19 cellular contexts compared by ENCODE assay signal in the genomic region with DNA sequence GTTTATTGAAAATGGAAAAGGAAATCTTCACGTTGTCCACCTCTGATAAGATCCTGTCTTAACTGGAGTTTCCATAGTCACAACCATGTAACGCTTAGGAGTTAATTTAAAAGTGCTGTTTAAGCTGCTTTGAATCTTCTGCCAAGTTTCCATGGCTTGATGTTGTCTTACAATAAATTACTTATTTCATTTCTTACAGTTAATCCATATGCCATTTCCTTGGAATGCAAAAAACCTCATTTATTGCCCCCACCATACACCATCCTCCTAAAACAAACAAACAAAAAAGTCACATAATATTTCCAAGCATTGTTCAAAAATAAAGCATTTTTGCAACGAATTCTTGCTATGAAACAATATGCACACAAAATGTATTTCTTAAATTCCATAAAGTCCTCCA. TPM values are rescaled to one million over a fixed set of nuclear protein-coding genes. Genes with fewer than 3 reads are reported as not detected.
"Had no signal": no experiment of that assay in that cellular context is flagged by ENCODE, and none has a peak within 500 bp of the region (broad histone marks: within the 10 kb centered on the region; RNA-seq: fewer than 3 reads in every experiment).

No MANE protein-coding gene starts in this region.

- H3K27me3 Mint-ChIP-seq: activated CD4-positive, alpha-beta memory T cell treated with anti-CD3 and anti-CD28 coated beads, Interleukin-2, amount 10 ng/mL, durations not matched to agents 7 days and 5 days had no signal

- H3K4me3 Mint-ChIP-seq: activated CD4-positive, alpha-beta memory T cell treated with anti-CD3 and anti-CD28 coated beads, Interleukin-2, amount 10 ng/mL, durations not matched to agents 7 days and 5 days; activated CD4-positive, alpha-beta T cell treated with anti-CD3 and anti-CD28 coated beads for 36 hours; activated T-cell treated with anti-CD3 and anti-CD28 coated beads, Interleukin-2, amount 50 U/mL, for 4 hours; T-helper 1 cell treated with Interleukin-12 subunit alpha and Interleukin-12 subunit beta and Interleukin-4 antibody, amounts not matched to agents 30 μg/mL and 1 μg/mL, for 36 hours had no signal

- DNase-seq: activated CD4-positive, alpha-beta memory T cell treated with anti-CD3 and anti-CD28 coated beads, Interleukin-2, amount 10 ng/mL, durations not matched to agents 7 days and 5 days; activated CD4-positive, alpha-beta T cell treated with anti-CD3 and anti-CD28 coated beads for 36 hours; activated effector memory CD4-positive, alpha-beta T cell treated with anti-CD3 and anti-CD28 coated beads, Interleukin-2, amount 50 U/mL, for 16 hours; activated T-cell treated with anti-CD3 and anti-CD28 coated beads, Interleukin-2, amount 50 U/mL, for 4 hours; amygdala; body of pancreas; central memory CD4-positive, alpha-beta T cell; cortex of kidney; effector CD8-positive, alpha-beta T cell; heart right ventricle; naive thymus-derived CD4-positive, alpha-beta T cell; pancreas; stimulated activated CD4-positive, alpha-beta T cell treated with anti-CD3 and anti-CD28 coated beads, Interleukin-12 subunit alpha, Interleukin-12 subunit beta, amount 100 ng/mL, for 4 hours; stimulated activated naive CD4-positive, alpha-beta T cell; tibial artery; uterus had no signal

- H3K4me1 Mint-ChIP-seq: activated CD4-positive, alpha-beta memory T cell treated with anti-CD3 and anti-CD28 coated beads, Interleukin-2, amount 10 ng/mL, durations not matched to agents 7 days and 5 days; activated CD4-positive, alpha-beta T cell treated with anti-CD3 and anti-CD28 coated beads for 36 hours had no signal

- H3K36me3 Mint-ChIP-seq: activated naive CD4-positive, alpha-beta T cell treated with anti-CD3 and anti-CD28 coated beads, Interleukin-2, amount 50 U/mL, for 72 hours; naive thymus-derived CD4-positive, alpha-beta T cell had no signal

- H3K4me1 ChIP-seq: body of pancreas, heart right ventricle, pancreas, uterus had no signal

- H3K9me3 Mint-ChIP-seq: activated CD4-positive, alpha-beta memory T cell treated with anti-CD3 and anti-CD28 coated beads, Interleukin-2, amount 10 ng/mL, durations not matched to agents 7 days and 5 days; activated naive CD4-positive, alpha-beta T cell treated with anti-CD3 and anti-CD28 coated beads, Interleukin-2, amount 50 U/mL, for 72 hours; activated T-cell treated with anti-CD3 and anti-CD28 coated beads, Interleukin-2, amount 50 U/mL, for 4 hours; naive thymus-derived CD4-positive, alpha-beta T cell; T-helper 1 cell treated with Interleukin-12 subunit alpha and Interleukin-12 subunit beta and Interleukin-4 antibody, amounts not matched to agents 30 μg/mL and 1 μg/mL, for 36 hours had no signal

- H3K36me3 ChIP-seq: heart right ventricle, pancreas, tibial artery, uterus had no signal

- ATAC-seq: activated CD4-positive, alpha-beta T cell treated with anti-CD3 and anti-CD28 coated beads for 36 hours; activated naive CD4-positive, alpha-beta T cell treated with anti-CD3 and anti-CD28 coated beads, Interleukin-2, amount 50 U/mL, for 72 hours; activated T-cell treated with anti-CD3 and anti-CD28 coated beads, Interleukin-2, amount 50 U/mL, for 4 hours; body of pancreas; heart right ventricle; naive thymus-derived CD4-positive, alpha-beta T cell; pancreas had no signal

- H3K9me3 ChIP-seq: body of pancreas, heart right ventricle, pancreas, tibial artery, uterus had no signal

- H3K27ac ChIP-seq: body of pancreas, heart right ventricle, pancreas, uterus had no signal

- H3K27me3 ChIP-seq: body of pancreas, tibial artery, uterus had no signal

- H3K4me3 ChIP-seq: body of pancreas, heart right ventricle, lung, pancreas, tibial artery, uterus had no signal

- H3K27ac Mint-ChIP-seq: activated CD4-positive, alpha-beta memory T cell treated with anti-CD3 and anti-CD28 coated beads, Interleukin-2, amount 10 ng/mL, durations not matched to agents 7 days and 5 days; activated CD4-positive, alpha-beta T cell treated with anti-CD3 and anti-CD28 coated beads for 36 hours; activated naive CD4-positive, alpha-beta T cell treated with anti-CD3 and anti-CD28 coated beads, Interleukin-2, amount 50 U/mL, for 72 hours; T-helper 1 cell treated with Interleukin-12 subunit alpha and Interleukin-12 subunit beta and Interleukin-4 antibody, amounts not matched to agents 30 μg/mL and 1 μg/mL, for 36 hours had no signal

RNA-seq across cellular contexts. Expression of a gene that starts 46.7 kb away (rescaled TPM):
- total RNA-seq: activated CD4-positive, alpha-beta memory T cell treated with anti-CD3 and anti-CD28 coated beads, Interleukin-2, amount 10 ng/mL, durations not matched to agents 7 days and 5 days had no signal
